10 cellular contexts compared by ENCODE assay signal in the genomic region with DNA sequence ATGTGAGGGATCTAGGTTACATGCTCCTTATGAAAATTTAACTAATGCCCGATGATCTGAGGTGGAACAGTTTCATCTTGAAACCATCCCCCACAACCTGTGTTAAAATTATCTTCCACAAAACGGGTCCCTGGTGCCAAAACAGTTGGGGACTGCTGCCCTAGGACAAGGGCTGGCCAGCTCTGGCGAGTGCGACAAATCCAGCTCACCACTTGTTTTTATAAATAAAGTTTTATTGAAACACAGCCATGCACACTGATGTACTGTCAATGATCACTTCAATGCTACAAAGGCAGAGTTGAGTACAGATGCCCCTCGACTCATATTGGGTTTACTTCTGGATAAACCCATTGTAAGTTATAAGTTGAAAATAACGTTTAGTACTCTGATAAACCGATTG.
"Had no signal": no experiment of that assay in that cellular context is flagged by ENCODE, and none has a peak within 500 bp of the region (broad histone marks: within the 10 kb centered on the region; RNA-seq: fewer than 3 reads in every experiment).

No MANE protein-coding gene starts in this region.

- ATAC-seq: GM23338 had no signal

- FAIRE-seq: H1, H54, HTR-8/SVneo had no signal

- H3K4me2 ChIP-seq: GM23338, KMS-11 had no signal

- H3K27ac ChIP-seq: KMS-11 had no signal

- H2AFZ ChIP-seq: GM23338 had no signal

- H3K4me3 ChIP-seq: GM23338 had no signal

- DNase-seq: H9, HCEC 1CT, IMR-90, Karpas-422, KBM-7 had no signal

- H3K9ac ChIP-seq: KMS-11 had no signal
